ENCODE assay signal across 8 cellular contexts in genomic region chr6:37819802-37820712, GRCh38. TPM values are rescaled to one million over a fixed set of nuclear protein-coding genes. Genes with fewer than 3 reads are reported as not detected.
DNase-seq lines count a peak whose midpoint lies in the region; TF ChIP-seq lines count a peak whose summit lies in the region.

No MANE protein-coding gene starts in this region.

- CTCF ChIA-PET in HEK293T (lab: Yijun Ruan, JAX), result interaction anchor here (0.6 to 1.6 kb wide), 3 partner anchors 11 to 115 kb away, joined by 3 to 5 read pairs (median 3); no protein-coding TSS in a partner anchor

- peaks cover 48% of the 10 kb centered on the region for H4K20me1 ChIP-seq in neural progenitor cell (ENCODE audit: low read depth)

- no peak for TF ChIP-seq POLR2A in suprapubic skin (IDR thresholded peaks at IDR 0.05)

- TF ChIP-seq CTCF in BE2C (IDR thresholded peaks at IDR 0.05; ENCODE audit: low read depth, low read length), result no peak
- no peak for TF ChIP-seq CTCF in neural progenitor cell (IDR thresholded peaks at IDR 0.05)
- no peak for TF ChIP-seq CTCF in suprapubic skin (IDR thresholded peaks at IDR 0.05)

- peaks cover 46% of the 10 kb centered on the region for H3K4me1 Mint-ChIP-seq in neural progenitor cell

- H3K9ac ChIP-seq in neural progenitor cell, result peak overlapping the region; percentile 77

- H3K4me3 Mint-ChIP-seq in neural progenitor cell, result peak overlapping the region; percentile 97

- H3F3A ChIP-seq in neural progenitor cell (ENCODE audit: low read depth), result peaks cover 14% of the 10 kb centered on the region

- no peaks in the 10 kb centered on the region for H3K36me3 Mint-ChIP-seq in neural progenitor cell

- peaks cover 51% of the 10 kb centered on the region for H3K79me2 ChIP-seq in neural progenitor cell (ENCODE audit: low read depth)

- peaks cover 2% of the 10 kb centered on the region for H3K27me3 Mint-ChIP-seq in neural progenitor cell (ENCODE audit: insufficient read depth, low read depth)

- H3K27ac ChIP-seq in neural progenitor cell (peak overlapping the region; percentile 98), suprapubic skin (peak overlapping the region; percentile 98)

- H3K4me1 ChIP-seq in BE2C, result peaks cover 11% of the 10 kb centered on the region
- H3K4me1 ChIP-seq in neural progenitor cell, result peaks cover 42% of the 10 kb centered on the region
- peaks cover 52% of the 10 kb centered on the region for H3K4me1 ChIP-seq in suprapubic skin

- no peaks in the 10 kb centered on the region for H3K36me3 ChIP-seq in BE2C
- H3K36me3 ChIP-seq in neural progenitor cell, result no peaks in the 10 kb centered on the region
- no peaks in the 10 kb centered on the region for H3K36me3 ChIP-seq in suprapubic skin

- H2AFZ ChIP-seq in neural progenitor cell (replicated peaks), result no peak overlapping the region

- no peak for TF ChIP-seq EP300 in suprapubic skin (IDR thresholded peaks at IDR 0.05)

- peak overlapping the region; percentile 97 for H3K27ac Mint-ChIP-seq in neural progenitor cell

- no peaks in the 10 kb centered on the region for H3K9me3 Mint-ChIP-seq in neural progenitor cell

- H3K4me3 ChIP-seq in BE2C (ENCODE audit: low read depth, low read length), result peak overlapping the region; percentile 74
- H3K4me3 ChIP-seq in neural progenitor cell, result peak overlapping the region; percentile 77
- H3K4me3 ChIP-seq in suprapubic skin, result peak overlapping the region; percentile 97

- peak overlapping the region; percentile 97 for H3K4me2 ChIP-seq in neural progenitor cell

- peak; percentile 38 for DNase-seq in BE2C
- DNase-seq in HEK293T (ENCODE audit: extremely low spot score), result peak; percentile 23
- DNase-seq in RPMI7951 (ENCODE audit: low read depth), result peak; percentile 73
- peak; percentile 33 for DNase-seq in activated gamma-delta T cell (lab: John Stamatoyannopoulos, UW)
- peak; percentile 53 for DNase-seq in foreskin melanocyte
- peak; percentile 37 for DNase-seq in neural progenitor cell (ENCODE audit: low spot score)
- peak; percentile 79 to 81 for DNase-seq in suprapubic skin (ENCODE audit: low spot score in 2 of 2)
- DNase-seq in hippocampal formation (lab: John Stamatoyannopoulos, UW), result no peak

- WGBS in suprapubic skin, result under 1% methylated on average over 10 of the region's 71 CpGs

- no peaks in the 10 kb centered on the region for H3K9me3 ChIP-seq in BE2C
- no peaks in the 10 kb centered on the region for H3K9me3 ChIP-seq in neural progenitor cell (ENCODE audit: low read depth)
- no peaks in the 10 kb centered on the region for H3K9me3 ChIP-seq in suprapubic skin

- H3K27me3 ChIP-seq in BE2C (no peaks in the 10 kb centered on the region), neural progenitor cell (no peaks in the 10 kb centered on the region), suprapubic skin (no peaks in the 10 kb centered on the region)

- POLR2A ChIA-PET in HEK293T (lab: Yijun Ruan, JAX), result interaction anchor here (0.9 to 4.1 kb wide), 12 partner anchors 9 to 102 kb away, joined by 3 to 19 read pairs (median 4); no protein-coding TSS in a partner anchor

TF ChIP-seq in HEK293T, 16 proteins besides CTCF, POLR2A, EP300 and RAD21:
- TF ChIP-seq ZNF384 (IDR thresholded peaks at IDR 0.05) (no peak), LEF1 (IDR thresholded peaks at IDR 0.05; ENCODE audit: borderline replicate concordance) (no peak), FOXK2 (IDR thresholded peaks at IDR 0.05) (no peak), SUZ12 (IDR thresholded peaks at IDR 0.05) (no peak), NFRKB (IDR thresholded peaks at IDR 0.05) (no peak), HDGF (IDR thresholded peaks at IDR 0.05; ENCODE audit: borderline replicate concordance) (no peak)

RNA-seq across cellular contexts. Expression of gene ZFAND3, which starts 0.5 kb away (rescaled TPM):
- 88.2 TPM for polyA plus RNA-seq in BE2C (2012; ENCODE audit: insufficient read depth, insufficient read length, low read depth)
- total RNA-seq in RPMI7951 (2014; rRNA removed; shearing (Covaris generic)), result 9.5 and 11.5 TPM in 2 replicates
- total RNA-seq in neural progenitor cell (ENCODE audit: low replicate concordance), result 24.3 and 34.6 TPM in 2 replicates
- total RNA-seq in suprapubic skin, result 10 to 100 TPM; 31.1 to 41.0 (median 36.3) TPM

Comparison
In these comparisons a context has a peak if more than half of its experiments do, and no peak if none do; other contexts are left out.
1. DNase-seq: peak in BE2C (single experiment), HEK293T (single experiment), RPMI7951 (single experiment), activated gamma-delta T cell (single experiment), foreskin melanocyte (single experiment), neural progenitor cell (single experiment) and suprapubic skin (2 of 2); none in hippocampal formation (0 of 2).
2. Peak in every context shown above with its lines, with median percentiles within 50 percentile points of each other: H3K4me3 ChIP-seq.